ENCODE assay signal across 14 cellular contexts in the genomic region with DNA sequence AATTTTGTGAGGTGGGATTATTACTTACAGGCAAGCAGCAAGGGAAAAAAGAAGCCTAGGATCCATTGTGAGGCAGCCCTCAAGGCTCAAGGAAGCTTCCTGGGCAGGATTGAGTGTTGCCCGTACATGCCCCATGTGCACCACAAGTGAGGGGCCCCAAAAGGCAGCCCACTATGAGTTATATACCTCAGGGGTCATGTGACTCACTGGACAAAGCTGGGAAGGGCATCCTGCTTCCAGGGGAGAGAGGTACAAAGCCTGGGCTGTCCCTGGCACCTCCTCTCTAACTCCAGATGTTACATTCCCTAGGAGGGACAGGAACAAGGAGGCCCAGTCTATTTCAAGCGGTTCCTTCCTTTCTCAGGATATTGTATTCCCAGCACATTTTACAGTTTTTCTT. TPM values are rescaled to one million over a fixed set of nuclear protein-coding genes. Genes with fewer than 3 reads are reported as not detected.
"Had no signal": no experiment of that assay in that cellular context is flagged by ENCODE, and none has a peak within 500 bp of the region (broad histone marks: within the 10 kb centered on the region; RNA-seq: fewer than 3 reads in every experiment).

No MANE protein-coding gene starts in this region.

- H3K9me3 ChIP-seq: colonic mucosa, stomach had no signal

- DNase-seq: activated CD4-positive, alpha-beta T cell treated with anti-CD3 and anti-CD28 coated beads for 4 hours; activated CD8-positive, alpha-beta memory T cell treated with anti-CD3 and anti-CD28 coated beads, Interleukin-2, amount 50 U/mL, for 48 hours; activated CD8-positive, alpha-beta T cell treated with anti-CD3 and anti-CD28 coated beads, Interleukin-2, amount 10 ng/mL, durations not matched to agents 7 days and 5 days; aorta; colonic mucosa; effector memory CD4-positive, alpha-beta T cell; glutamatergic neuron; islet precursor cell; stomach; T-cell had no signal

- H3K27ac ChIP-seq: cardiac muscle cell, colonic mucosa had no signal

- H3K36me3 ChIP-seq: cardiac muscle cell, colonic mucosa, stomach had no signal

- FAIRE-seq: urothelium cell line had no signal

- H3K27me3 ChIP-seq: colonic mucosa, stomach had no signal

- H3K4me3 ChIP-seq: cardiac muscle cell, colonic mucosa, stomach had no signal

RNA-seq across cellular contexts. Expression of a gene that starts 34.0 kb away (rescaled TPM):
- total RNA-seq: activated CD8-positive, alpha-beta T cell treated with anti-CD3 and anti-CD28 coated beads, Interleukin-2, amount 10 ng/mL, durations not matched to agents 7 days and 5 days; osteoblast; pulmonary artery endothelial cell had no signal
